ENCODE assay signal across 1 cellular context in the genomic region with DNA sequence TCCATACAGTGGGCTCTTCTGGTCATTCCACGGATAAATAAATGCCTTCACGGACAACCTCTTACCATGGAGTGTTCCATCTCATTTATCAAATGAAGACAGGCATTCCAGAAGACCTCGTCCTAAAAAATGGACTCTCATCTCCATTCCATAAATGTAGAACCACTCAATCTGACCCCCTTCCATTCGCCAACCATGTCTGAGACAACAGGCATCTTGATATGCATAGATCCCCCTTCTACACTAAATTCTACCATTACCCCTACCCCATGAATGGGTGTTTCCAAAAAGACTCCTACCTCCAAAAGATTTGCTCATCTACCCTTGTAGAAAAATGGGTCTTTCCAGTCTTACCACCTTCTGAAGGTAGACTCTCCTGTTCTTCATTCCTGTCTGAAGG.
TF ChIP-seq lines count a peak whose summit lies in the region.

No MANE protein-coding gene starts in this region.

TF ChIP-seq in K562, 482 proteins besides CTCF, POLR2A, EP300 and RAD21:
- TF ChIP-seq ZNF551 (CRISPR knock-in tag; IDR thresholded peaks at IDR 0.05): no peak
- TF ChIP-seq HDAC3 (IDR thresholded peaks at IDR 0.05; ENCODE audit: borderline replicate concordance, partially characterized antibody): no peak
- TF ChIP-seq SMAD3 (CRISPR knock-in tag; conservative IDR thresholded peaks at IDR 0.05): no peak
- TF ChIP-seq ZNF764 (CRISPR knock-in tag; IDR thresholded peaks at IDR 0.05; ENCODE audit: low read depth): no peak
- TF ChIP-seq, protein P1, sequence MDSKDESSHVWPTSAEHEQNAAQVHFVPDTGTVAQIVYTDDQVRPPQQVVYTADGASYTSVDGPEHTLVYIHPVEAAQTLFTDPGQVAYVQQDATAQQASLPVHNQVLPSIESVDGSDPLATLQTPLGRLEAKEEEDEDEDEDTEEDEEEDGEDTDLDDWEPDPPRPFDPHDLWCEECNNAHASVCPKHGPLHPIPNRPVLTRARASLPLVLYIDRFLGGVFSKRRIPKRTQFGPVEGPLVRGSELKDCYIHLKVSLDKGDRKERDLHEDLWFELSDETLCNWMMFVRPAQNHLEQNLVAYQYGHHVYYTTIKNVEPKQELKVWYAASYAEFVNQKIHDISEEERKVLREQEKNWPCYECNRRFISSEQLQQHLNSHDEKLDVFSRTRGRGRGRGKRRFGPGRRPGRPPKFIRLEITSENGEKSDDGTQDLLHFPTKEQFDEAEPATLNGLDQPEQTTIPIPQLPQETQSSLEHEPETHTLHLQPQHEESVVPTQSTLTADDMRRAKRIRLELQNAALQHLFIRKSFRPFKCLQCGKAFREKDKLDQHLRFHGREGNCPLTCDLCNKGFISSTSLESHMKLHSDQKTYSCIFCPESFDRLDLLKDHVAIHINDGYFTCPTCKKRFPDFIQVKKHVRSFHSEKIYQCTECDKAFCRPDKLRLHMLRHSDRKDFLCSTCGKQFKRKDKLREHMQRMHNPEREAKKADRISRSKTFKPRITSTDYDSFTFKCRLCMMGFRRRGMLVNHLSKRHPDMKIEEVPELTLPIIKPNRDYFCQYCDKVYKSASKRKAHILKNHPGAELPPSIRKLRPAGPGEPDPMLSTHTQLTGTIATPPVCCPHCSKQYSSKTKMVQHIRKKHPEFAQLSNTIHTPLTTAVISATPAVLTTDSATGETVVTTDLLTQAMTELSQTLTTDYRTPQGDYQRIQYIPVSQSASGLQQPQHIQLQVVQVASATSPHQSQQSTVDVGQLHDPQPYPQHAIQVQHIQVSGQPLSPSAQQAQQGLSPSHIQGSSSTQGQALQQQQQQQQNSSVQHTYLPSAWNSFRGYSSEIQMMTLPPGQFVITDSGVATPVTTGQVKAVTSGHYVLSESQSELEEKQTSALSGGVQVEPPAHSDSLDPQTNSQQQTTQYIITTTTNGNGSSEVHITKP (IDR thresholded peaks at IDR 0.05; ENCODE audit: partially characterized antibody): peak; percentile 62
